ENCODE assay signal across 16 cellular contexts in genomic region chr14:56996721-56997399, GRCh38.
DNase-seq lines count a peak whose midpoint lies in the region; ATAC-seq and TF ChIP-seq lines count a peak whose summit lies in the region.
"Had no signal": no experiment of that assay in that cellular context is flagged by ENCODE, and none has a peak within 500 bp of the region (broad histone marks: within the 10 kb centered on the region; RNA-seq: fewer than 3 reads in every experiment).

No MANE protein-coding gene starts in this region.

- ATAC-seq in HG02798 (IDR thresholded peaks at IDR 0.05; ENCODE audit: poor library complexity, unreplicated experiment) (no peak), HG03280 (IDR thresholded peaks at IDR 0.05; ENCODE audit: unreplicated experiment) (no peak)
- ATAC-seq: body of pancreas had no signal

- DNase-seq in NCI-H2227 treated with DMSO at 0.1 percent for 48 hours (lab: John Stamatoyannopoulos, UW) (peak; percentile 47), NCI-H2227 (lab: John Stamatoyannopoulos, UW; ENCODE audit: unreplicated experiment) (no peak), NCI-H510A treated with DMSO at 0.1 percent for 48 hours (lab: John Stamatoyannopoulos, UW) (peak; percentile 96), SHP77 treated with DMSO at 0.1 percent for 48 hours (lab: John Stamatoyannopoulos, UW) (peak; percentile 58), nephron progenitor cell (no peak)
- DNase-seq in activated CD4-positive, alpha-beta T cell treated with anti-CD3 and anti-CD28 coated beads for 48 hours, result no peak
- DNase-seq: C1 segment of cervical spinal cord, colonic mucosa, DND-41, foreskin fibroblast, MM.1S, NCI-H226 had no signal

- no peak for TF ChIP-seq CTCF in nephron progenitor cell (IDR thresholded peaks at IDR 0.05)

- H3K27me3 Mint-ChIP-seq in nephron progenitor cell (ENCODE audit: low read depth, poor library complexity), result no peaks in the 10 kb centered on the region

- no peak overlapping the region for H3K27ac Mint-ChIP-seq in nephron progenitor cell
- H3K27ac Mint-ChIP-seq: activated naive CD8-positive, alpha-beta T cell had no signal

- peaks cover 6% of the 10 kb centered on the region for H3K9me3 Mint-ChIP-seq in nephron progenitor cell

- no peak overlapping the region for H3K4me3 Mint-ChIP-seq in nephron progenitor cell
- H3K4me3 Mint-ChIP-seq: activated naive CD8-positive, alpha-beta T cell had no signal

- H3K36me3 Mint-ChIP-seq in nephron progenitor cell (ENCODE audit: low read depth), result no peaks in the 10 kb centered on the region
- H3K36me3 Mint-ChIP-seq: activated naive CD8-positive, alpha-beta T cell had no signal

- H3K4me1 Mint-ChIP-seq in nephron progenitor cell, result peaks cover 36% of the 10 kb centered on the region

Comparison
In these comparisons a context has a peak if more than half of its experiments do, and no peak if none do; other contexts are left out.
1. DNase-seq: peak in NCI-H2227 treated with DMSO at 0.1 percent for 48 hours (single experiment), NCI-H510A treated with DMSO at 0.1 percent for 48 hours (single experiment) and SHP77 treated with DMSO at 0.1 percent for 48 hours (single experiment); none in NCI-H2227 (single experiment), activated CD4-positive, alpha-beta T cell treated with anti-CD3 and anti-CD28 coated beads for 48 hours (single experiment) and nephron progenitor cell (single experiment).